In genomic region chr12:109861689-109862314, GRCh38 we compare ENCODE assay signal across 1 cellular context.
TF ChIP-seq lines count a peak whose summit lies in the region.

No MANE protein-coding gene starts in this region.

TF ChIP-seq in H1, 55 proteins besides CTCF, POLR2A, EP300 and RAD21 (continued from another document):
- TF ChIP-seq SAP30 (IDR thresholded peaks at IDR 0.05; ENCODE audit: insufficient read depth, insufficient replicate concordance, low read length) (no peak), GABPA (IDR thresholded peaks at IDR 0.05; ENCODE audit: borderline replicate concordance, insufficient read depth, low read length) (no peak), BACH1 (IDR thresholded peaks at IDR 0.05; ENCODE audit: low read length) (no peak), BRCA1 (IDR thresholded peaks at IDR 0.05; ENCODE audit: low read depth, low read length) (no peak), CBX8 (IDR thresholded peaks at IDR 0.05; ENCODE audit: borderline replicate concordance, low read depth, low read length) (no peak), POU5F1 (IDR thresholded peaks at IDR 0.05; ENCODE audit: low read depth, low read length) (no peak), TEAD4 (IDR thresholded peaks at IDR 0.05; ENCODE audit: low read depth, low read length) (no peak), NANOG (IDR thresholded peaks at IDR 0.05; ENCODE audit: insufficient read depth, low read depth, low read length, poor library complexity, severe bottlenecking) (no peak), SIN3A (conservative IDR thresholded peaks at IDR 0.05 in 1 of 2, IDR thresholded peaks at IDR 0.05 in 1 of 2; ENCODE audit: low read depth in 1 of 2, low read length in 2 of 2) (no peak), SP1 (IDR thresholded peaks at IDR 0.05; ENCODE audit: low read depth, low read length) (no peak), TAF1 (IDR thresholded peaks at IDR 0.05; ENCODE audit: low read depth, low read length) (no peak), CHD2 (IDR thresholded peaks at IDR 0.05; ENCODE audit: low read length) (no peak), YY1 (IDR thresholded peaks at IDR 0.05; ENCODE audit: low read depth, low read length) (no peak), JUND (IDR thresholded peaks at IDR 0.05; ENCODE audit: low read length) (no peak)
- TF ChIP-seq, protein P1, sequence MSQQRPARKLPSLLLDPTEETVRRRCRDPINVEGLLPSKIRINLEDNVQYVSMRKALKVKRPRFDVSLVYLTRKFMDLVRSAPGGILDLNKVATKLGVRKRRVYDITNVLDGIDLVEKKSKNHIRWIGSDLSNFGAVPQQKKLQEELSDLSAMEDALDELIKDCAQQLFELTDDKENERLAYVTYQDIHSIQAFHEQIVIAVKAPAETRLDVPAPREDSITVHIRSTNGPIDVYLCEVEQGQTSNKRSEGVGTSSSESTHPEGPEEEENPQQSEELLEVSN (IDR thresholded peaks at IDR 0.05), result no peak
